16 cellular contexts compared by ENCODE assay signal in the genomic region with DNA sequence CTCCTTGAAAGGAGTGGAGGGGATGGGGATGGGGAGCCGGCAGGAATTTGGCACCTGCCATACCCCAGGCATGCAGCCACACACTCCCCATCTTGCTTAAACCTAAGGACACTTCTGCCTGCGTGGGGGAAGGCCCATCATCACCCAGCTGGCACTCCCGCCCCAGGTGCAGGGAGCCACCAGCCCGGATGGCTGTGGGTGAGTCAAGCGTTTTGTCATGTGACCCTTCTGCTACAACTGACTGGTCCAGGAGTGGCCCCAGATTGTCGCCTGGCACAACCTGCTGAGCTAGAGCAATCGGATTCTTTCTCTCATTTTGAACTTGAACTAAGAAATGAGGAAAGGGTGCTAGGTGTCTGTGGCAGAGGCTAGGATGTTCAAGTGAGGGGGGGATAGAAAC.
"Had no signal": no experiment of that assay in that cellular context is flagged by ENCODE, and none has a peak within 500 bp of the region (broad histone marks: within the 10 kb centered on the region; RNA-seq: fewer than 3 reads in every experiment).

No MANE protein-coding gene starts in this region.

- H3K27ac Mint-ChIP-seq: activated CD4-positive, alpha-beta T cell treated with anti-CD3 and anti-CD28 coated beads for 36 hours; activated CD8-positive, alpha-beta T cell treated with anti-CD3 and anti-CD28 coated beads, Interleukin-2, amount 10 ng/mL, durations not matched to agents 7 days and 5 days; activated naive CD8-positive, alpha-beta T cell treated with anti-CD3 and anti-CD28 coated beads, Interleukin-2, amount 10 ng/mL, durations not matched to agents 7 days and 5 days had no signal

- DNase-seq: activated CD4-positive, alpha-beta T cell treated with anti-CD3 and anti-CD28 coated beads for 36 hours; activated CD8-positive, alpha-beta memory T cell treated with anti-CD3 and anti-CD28 coated beads, Interleukin-2, amount 50 U/mL, for 48 hours; activated CD8-positive, alpha-beta T cell treated with anti-CD3 and anti-CD28 coated beads, Interleukin-2, amount 10 ng/mL, durations not matched to agents 7 days and 5 days; activated naive CD8-positive, alpha-beta T cell treated with anti-CD3 and anti-CD28 coated beads, Interleukin-2, amount 10 ng/mL, durations not matched to agents 7 days and 5 days; anterior cingulate cortex; cerebellar nuclear complex; left colon; midbrain; naive thymus-derived CD4-positive, alpha-beta T cell; T-helper 9 cell; upper lobe of right lung had no signal

- H3K36me3 ChIP-seq: right atrium auricular region, suprapubic skin, upper lobe of right lung had no signal

- H3K9me3 Mint-ChIP-seq: activated naive CD8-positive, alpha-beta T cell treated with anti-CD3 and anti-CD28 coated beads, Interleukin-2, amount 10 ng/mL, durations not matched to agents 7 days and 5 days; naive thymus-derived CD4-positive, alpha-beta T cell had no signal

- H3K9me3 ChIP-seq: suprapubic skin, upper lobe of right lung had no signal

- H3K27me3 ChIP-seq: right atrium auricular region, suprapubic skin, upper lobe of right lung had no signal

- H3K4me3 ChIP-seq: lung, right atrium auricular region, smooth muscle cell, suprapubic skin, upper lobe of right lung had no signal

- H3K4me2 ChIP-seq: smooth muscle cell had no signal

- H3K4me1 Mint-ChIP-seq: activated CD4-positive, alpha-beta T cell treated with anti-CD3 and anti-CD28 coated beads for 36 hours; activated naive CD8-positive, alpha-beta T cell treated with anti-CD3 and anti-CD28 coated beads, Interleukin-2, amount 10 ng/mL, durations not matched to agents 7 days and 5 days; naive thymus-derived CD4-positive, alpha-beta T cell had no signal

- H3K4me3 Mint-ChIP-seq: activated CD4-positive, alpha-beta T cell treated with anti-CD3 and anti-CD28 coated beads for 36 hours; activated CD8-positive, alpha-beta T cell treated with anti-CD3 and anti-CD28 coated beads, Interleukin-2, amount 10 ng/mL, durations not matched to agents 7 days and 5 days; activated naive CD8-positive, alpha-beta T cell treated with anti-CD3 and anti-CD28 coated beads, Interleukin-2, amount 10 ng/mL, durations not matched to agents 7 days and 5 days; naive thymus-derived CD4-positive, alpha-beta T cell had no signal

- H3K4me1 ChIP-seq: suprapubic skin, upper lobe of right lung had no signal

- H3K36me3 Mint-ChIP-seq: activated naive CD8-positive, alpha-beta T cell treated with anti-CD3 and anti-CD28 coated beads, Interleukin-2, amount 10 ng/mL, durations not matched to agents 7 days and 5 days; naive thymus-derived CD4-positive, alpha-beta T cell had no signal

- ATAC-seq: activated CD4-positive, alpha-beta T cell treated with anti-CD3 and anti-CD28 coated beads for 36 hours; activated CD8-positive, alpha-beta T cell treated with anti-CD3 and anti-CD28 coated beads, Interleukin-2, amount 10 ng/mL, durations not matched to agents 7 days and 5 days; esophagus mucosa; left colon; naive thymus-derived CD4-positive, alpha-beta T cell; upper lobe of right lung had no signal

- H3K27ac ChIP-seq: right atrium auricular region, suprapubic skin, upper lobe of right lung had no signal
